Comparison of ENCODE assay signal across 2 cellular contexts in the genomic region with DNA sequence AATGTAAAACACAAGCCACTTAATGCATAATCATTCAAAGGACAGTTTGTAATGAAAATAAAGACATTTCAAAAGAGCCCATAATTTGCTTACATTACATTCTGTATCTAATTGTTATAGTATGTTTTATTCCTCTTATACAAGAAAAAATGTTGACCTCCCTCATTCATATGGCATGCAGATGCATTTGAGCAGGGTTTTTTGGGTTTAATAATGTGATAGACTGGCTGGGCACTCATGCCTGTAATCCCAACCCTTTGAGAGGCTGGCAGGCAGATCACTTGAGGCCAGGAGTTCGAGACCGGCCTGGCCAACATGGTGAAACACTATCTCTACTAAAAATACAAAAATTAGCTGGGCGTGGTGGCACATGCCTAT.
TF ChIP-seq lines count a peak whose summit lies in the region.

No MANE protein-coding gene starts in this region.

TF ChIP-seq in SK-N-SH, 30 proteins besides CTCF, POLR2A, EP300 and RAD21:
- TF ChIP-seq JUND (IDR thresholded peaks at IDR 0.05), result no peak
- TF ChIP-seq TAF1 (IDR thresholded peaks at IDR 0.05; ENCODE audit: borderline replicate concordance, low read depth, low read length), result no peak
- TF ChIP-seq FOSL2 (IDR thresholded peaks at IDR 0.05; ENCODE audit: borderline replicate concordance, low read depth), result no peak
- no peak for TF ChIP-seq MEF2A (IDR thresholded peaks at IDR 0.05; ENCODE audit: borderline replicate concordance, low read depth)
- no peak for TF ChIP-seq POLR2AphosphoS5 (IDR thresholded peaks at IDR 0.05; ENCODE audit: low read depth, low read length)
- TF ChIP-seq, protein P1, sequence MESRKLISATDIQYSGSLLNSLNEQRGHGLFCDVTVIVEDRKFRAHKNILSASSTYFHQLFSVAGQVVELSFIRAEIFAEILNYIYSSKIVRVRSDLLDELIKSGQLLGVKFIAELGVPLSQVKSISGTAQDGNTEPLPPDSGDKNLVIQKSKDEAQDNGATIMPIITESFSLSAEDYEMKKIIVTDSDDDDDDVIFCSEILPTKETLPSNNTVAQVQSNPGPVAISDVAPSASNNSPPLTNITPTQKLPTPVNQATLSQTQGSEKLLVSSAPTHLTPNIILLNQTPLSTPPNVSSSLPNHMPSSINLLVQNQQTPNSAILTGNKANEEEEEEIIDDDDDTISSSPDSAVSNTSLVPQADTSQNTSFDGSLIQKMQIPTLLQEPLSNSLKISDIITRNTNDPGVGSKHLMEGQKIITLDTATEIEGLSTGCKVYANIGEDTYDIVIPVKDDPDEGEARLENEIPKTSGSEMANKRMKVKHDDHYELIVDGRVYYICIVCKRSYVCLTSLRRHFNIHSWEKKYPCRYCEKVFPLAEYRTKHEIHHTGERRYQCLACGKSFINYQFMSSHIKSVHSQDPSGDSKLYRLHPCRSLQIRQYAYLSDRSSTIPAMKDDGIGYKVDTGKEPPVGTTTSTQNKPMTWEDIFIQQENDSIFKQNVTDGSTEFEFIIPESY (IDR thresholded peaks at IDR 0.05; ENCODE audit: borderline replicate concordance, low read depth), result no peak
- no peak for TF ChIP-seq YY1 (IDR thresholded peaks at IDR 0.05; ENCODE audit: low read depth)
- TF ChIP-seq, protein P2, sequence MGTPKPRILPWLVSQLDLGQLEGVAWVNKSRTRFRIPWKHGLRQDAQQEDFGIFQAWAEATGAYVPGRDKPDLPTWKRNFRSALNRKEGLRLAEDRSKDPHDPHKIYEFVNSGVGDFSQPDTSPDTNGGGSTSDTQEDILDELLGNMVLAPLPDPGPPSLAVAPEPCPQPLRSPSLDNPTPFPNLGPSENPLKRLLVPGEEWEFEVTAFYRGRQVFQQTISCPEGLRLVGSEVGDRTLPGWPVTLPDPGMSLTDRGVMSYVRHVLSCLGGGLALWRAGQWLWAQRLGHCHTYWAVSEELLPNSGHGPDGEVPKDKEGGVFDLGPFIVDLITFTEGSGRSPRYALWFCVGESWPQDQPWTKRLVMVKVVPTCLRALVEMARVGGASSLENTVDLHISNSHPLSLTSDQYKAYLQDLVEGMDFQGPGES (IDR thresholded peaks at IDR 0.05; ENCODE audit: low read depth, low read length), result no peak
- TF ChIP-seq NFIC (IDR thresholded peaks at IDR 0.05; ENCODE audit: borderline replicate concordance), result no peak
- TF ChIP-seq RCOR1 (IDR thresholded peaks at IDR 0.05; ENCODE audit: low read length), result no peak
- TF ChIP-seq MXI1 (IDR thresholded peaks at IDR 0.05; ENCODE audit: low read depth, low read length), result no peak
- TF ChIP-seq NRF1 (IDR thresholded peaks at IDR 0.05; ENCODE audit: low read depth, low read length), result no peak
- TF ChIP-seq, protein P3, sequence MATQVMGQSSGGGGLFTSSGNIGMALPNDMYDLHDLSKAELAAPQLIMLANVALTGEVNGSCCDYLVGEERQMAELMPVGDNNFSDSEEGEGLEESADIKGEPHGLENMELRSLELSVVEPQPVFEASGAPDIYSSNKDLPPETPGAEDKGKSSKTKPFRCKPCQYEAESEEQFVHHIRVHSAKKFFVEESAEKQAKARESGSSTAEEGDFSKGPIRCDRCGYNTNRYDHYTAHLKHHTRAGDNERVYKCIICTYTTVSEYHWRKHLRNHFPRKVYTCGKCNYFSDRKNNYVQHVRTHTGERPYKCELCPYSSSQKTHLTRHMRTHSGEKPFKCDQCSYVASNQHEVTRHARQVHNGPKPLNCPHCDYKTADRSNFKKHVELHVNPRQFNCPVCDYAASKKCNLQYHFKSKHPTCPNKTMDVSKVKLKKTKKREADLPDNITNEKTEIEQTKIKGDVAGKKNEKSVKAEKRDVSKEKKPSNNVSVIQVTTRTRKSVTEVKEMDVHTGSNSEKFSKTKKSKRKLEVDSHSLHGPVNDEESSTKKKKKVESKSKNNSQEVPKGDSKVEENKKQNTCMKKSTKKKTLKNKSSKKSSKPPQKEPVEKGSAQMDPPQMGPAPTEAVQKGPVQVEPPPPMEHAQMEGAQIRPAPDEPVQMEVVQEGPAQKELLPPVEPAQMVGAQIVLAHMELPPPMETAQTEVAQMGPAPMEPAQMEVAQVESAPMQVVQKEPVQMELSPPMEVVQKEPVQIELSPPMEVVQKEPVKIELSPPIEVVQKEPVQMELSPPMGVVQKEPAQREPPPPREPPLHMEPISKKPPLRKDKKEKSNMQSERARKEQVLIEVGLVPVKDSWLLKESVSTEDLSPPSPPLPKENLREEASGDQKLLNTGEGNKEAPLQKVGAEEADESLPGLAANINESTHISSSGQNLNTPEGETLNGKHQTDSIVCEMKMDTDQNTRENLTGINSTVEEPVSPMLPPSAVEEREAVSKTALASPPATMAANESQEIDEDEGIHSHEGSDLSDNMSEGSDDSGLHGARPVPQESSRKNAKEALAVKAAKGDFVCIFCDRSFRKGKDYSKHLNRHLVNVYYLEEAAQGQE (IDR thresholded peaks at IDR 0.05; ENCODE audit: low read depth, low read length), result no peak
- TF ChIP-seq SIN3A (IDR thresholded peaks at IDR 0.05; ENCODE audit: borderline replicate concordance, low read depth, low read length), result no peak
- no peak for TF ChIP-seq GATA2 (CRISPR knock-in tag; IDR thresholded peaks at IDR 0.05)

TF ChIP-seq in SK-N-SH treated with all-trans-retinoic acid at 6 μM for 48 hours, 23 proteins besides CTCF, POLR2A, EP300 and RAD21:
- TF ChIP-seq, protein P4, sequence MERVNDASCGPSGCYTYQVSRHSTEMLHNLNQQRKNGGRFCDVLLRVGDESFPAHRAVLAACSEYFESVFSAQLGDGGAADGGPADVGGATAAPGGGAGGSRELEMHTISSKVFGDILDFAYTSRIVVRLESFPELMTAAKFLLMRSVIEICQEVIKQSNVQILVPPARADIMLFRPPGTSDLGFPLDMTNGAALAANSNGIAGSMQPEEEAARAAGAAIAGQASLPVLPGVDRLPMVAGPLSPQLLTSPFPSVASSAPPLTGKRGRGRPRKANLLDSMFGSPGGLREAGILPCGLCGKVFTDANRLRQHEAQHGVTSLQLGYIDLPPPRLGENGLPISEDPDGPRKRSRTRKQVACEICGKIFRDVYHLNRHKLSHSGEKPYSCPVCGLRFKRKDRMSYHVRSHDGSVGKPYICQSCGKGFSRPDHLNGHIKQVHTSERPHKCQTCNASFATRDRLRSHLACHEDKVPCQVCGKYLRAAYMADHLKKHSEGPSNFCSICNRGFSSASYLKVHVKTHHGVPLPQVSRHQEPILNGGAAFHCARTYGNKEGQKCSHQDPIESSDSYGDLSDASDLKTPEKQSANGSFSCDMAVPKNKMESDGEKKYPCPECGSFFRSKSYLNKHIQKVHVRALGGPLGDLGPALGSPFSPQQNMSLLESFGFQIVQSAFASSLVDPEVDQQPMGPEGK (CRISPR knock-in tag; IDR thresholded peaks at IDR 0.05; ENCODE audit: borderline replicate concordance), result no peak
- no peak for TF ChIP-seq PPARA (CRISPR knock-in tag; IDR thresholded peaks at IDR 0.05; ENCODE audit: borderline replicate concordance)
- TF ChIP-seq, protein P5, sequence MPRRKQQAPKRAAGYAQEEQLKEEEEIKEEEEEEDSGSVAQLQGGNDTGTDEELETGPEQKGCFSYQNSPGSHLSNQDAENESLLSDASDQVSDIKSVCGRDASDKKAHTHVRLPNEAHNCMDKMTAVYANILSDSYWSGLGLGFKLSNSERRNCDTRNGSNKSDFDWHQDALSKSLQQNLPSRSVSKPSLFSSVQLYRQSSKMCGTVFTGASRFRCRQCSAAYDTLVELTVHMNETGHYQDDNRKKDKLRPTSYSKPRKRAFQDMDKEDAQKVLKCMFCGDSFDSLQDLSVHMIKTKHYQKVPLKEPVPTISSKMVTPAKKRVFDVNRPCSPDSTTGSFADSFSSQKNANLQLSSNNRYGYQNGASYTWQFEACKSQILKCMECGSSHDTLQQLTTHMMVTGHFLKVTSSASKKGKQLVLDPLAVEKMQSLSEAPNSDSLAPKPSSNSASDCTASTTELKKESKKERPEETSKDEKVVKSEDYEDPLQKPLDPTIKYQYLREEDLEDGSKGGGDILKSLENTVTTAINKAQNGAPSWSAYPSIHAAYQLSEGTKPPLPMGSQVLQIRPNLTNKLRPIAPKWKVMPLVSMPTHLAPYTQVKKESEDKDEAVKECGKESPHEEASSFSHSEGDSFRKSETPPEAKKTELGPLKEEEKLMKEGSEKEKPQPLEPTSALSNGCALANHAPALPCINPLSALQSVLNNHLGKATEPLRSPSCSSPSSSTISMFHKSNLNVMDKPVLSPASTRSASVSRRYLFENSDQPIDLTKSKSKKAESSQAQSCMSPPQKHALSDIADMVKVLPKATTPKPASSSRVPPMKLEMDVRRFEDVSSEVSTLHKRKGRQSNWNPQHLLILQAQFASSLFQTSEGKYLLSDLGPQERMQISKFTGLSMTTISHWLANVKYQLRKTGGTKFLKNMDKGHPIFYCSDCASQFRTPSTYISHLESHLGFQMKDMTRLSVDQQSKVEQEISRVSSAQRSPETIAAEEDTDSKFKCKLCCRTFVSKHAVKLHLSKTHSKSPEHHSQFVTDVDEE (CRISPR knock-in tag; IDR thresholded peaks at IDR 0.05), result no peak
